ENCODE assay signal across 1 cellular context in the genomic region with DNA sequence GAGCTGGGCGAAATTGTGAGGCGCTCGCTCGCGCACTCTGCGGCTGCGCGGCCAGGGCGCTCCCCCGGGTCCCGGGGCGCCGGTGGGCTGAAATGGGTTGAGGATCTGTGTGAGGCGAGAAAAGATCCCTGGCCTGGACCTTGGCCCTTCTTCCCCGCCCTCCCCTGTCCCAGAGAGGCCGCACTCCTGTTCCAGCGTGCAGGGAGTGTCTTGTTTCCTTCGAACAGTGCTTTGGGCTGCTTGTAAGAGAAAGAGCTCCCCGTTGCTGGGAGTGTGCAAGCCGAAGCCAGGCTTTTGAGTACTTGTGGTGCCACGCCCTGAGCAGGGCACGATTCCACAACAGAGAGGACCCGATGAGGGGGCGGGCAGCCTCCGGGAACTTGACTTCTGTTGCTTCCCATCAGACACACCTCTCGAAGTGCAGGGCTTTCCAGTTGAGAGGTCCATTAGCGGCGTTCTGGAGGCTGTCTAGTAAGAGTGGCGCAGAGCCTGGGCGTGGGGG.
TF ChIP-seq lines count a peak whose summit lies in the region.

No MANE protein-coding gene starts in this region.

TF ChIP-seq in endothelial cell of umbilical vein, 7 proteins besides CTCF, POLR2A, EP300 and RAD21:
- TF ChIP-seq GATA2 (IDR thresholded peaks at IDR 0.05; ENCODE audit: insufficient read depth, insufficient read length, low read depth, low read length) (no peak), POLR2AphosphoS5 (IDR thresholded peaks at IDR 0.05; ENCODE audit: insufficient read depth, low read depth, low read length) (peak; percentile 2)
